18 cellular contexts compared by ENCODE assay signal in genomic region chr6:156449569-156449968, GRCh38.
DNase-seq lines count a peak whose midpoint lies in the region; ATAC-seq, FAIRE-seq and TF ChIP-seq lines count a peak whose summit lies in the region.
"Had no signal": no experiment of that assay in that cellular context is flagged by ENCODE, and none has a peak within 500 bp of the region (broad histone marks: within the 10 kb centered on the region; RNA-seq: fewer than 3 reads in every experiment).

No MANE protein-coding gene starts in this region.

- no peaks in the 10 kb centered on the region for H3K27me3 Mint-ChIP-seq in activated naive CD8-positive, alpha-beta T cell treated with anti-CD3 and anti-CD28 coated beads, Interleukin-2, amount 50 U/mL, for 24 hours

- no peak for ATAC-seq in activated naive CD8-positive, alpha-beta T cell treated with anti-CD3 and anti-CD28 coated beads, Interleukin-2, amount 50 U/mL, for 24 hours
- ATAC-seq: HCT116 had no signal

- H3K27ac Mint-ChIP-seq in activated naive CD8-positive, alpha-beta T cell treated with anti-CD3 and anti-CD28 coated beads, Interleukin-2, amount 50 U/mL, for 24 hours = no peak overlapping the region

- no peaks in the 10 kb centered on the region for H3K9me3 ChIP-seq in esophagus (ENCODE audit: control insufficient read depth in 2 of 2, insufficient read depth in 1 of 2, low read depth in 1 of 2, low read length in 1 of 2)
- H3K9me3 ChIP-seq in small intestine (ENCODE audit: control insufficient read depth, low read depth) = no peaks in the 10 kb centered on the region
- H3K9me3 ChIP-seq: Peyer's patch had no signal

- no peaks in the 10 kb centered on the region for H3K4me1 Mint-ChIP-seq in activated naive CD8-positive, alpha-beta T cell treated with anti-CD3 and anti-CD28 coated beads, Interleukin-2, amount 50 U/mL, for 24 hours

- peak overlapping the region; percentile 90 to 96 for H3K27ac ChIP-seq in esophagus (ENCODE audit: low read depth in 2 of 2, low read length in 1 of 2)
- no peak overlapping the region for H3K27ac ChIP-seq in small intestine (ENCODE audit: low read depth in 1 of 2, low read length in 1 of 2)
- H3K27ac ChIP-seq: Peyer's patch had no signal

- H3K36me3 Mint-ChIP-seq in activated naive CD8-positive, alpha-beta T cell treated with anti-CD3 and anti-CD28 coated beads, Interleukin-2, amount 50 U/mL, for 24 hours (ENCODE audit: low read depth) = no peaks in the 10 kb centered on the region

- WGBS in esophagus, 2 donors = 63 to 67% methylated on average over 3 of the region's 3 CpGs
- whole genome bisulfite sequencing in small intestine, 3 donors = 73 to 84% (median 79%) methylated on average over 3 of the region's 3 CpGs

- H3K4me3 ChIP-seq in esophagus (ENCODE audit: low read depth in 1 of 2, low read length in 2 of 2) (peak overlapping the region in 1 of 2 donors; percentile 19), small intestine (ENCODE audit: low read depth in 1 of 2, low read length in 2 of 2) (no peak overlapping the region)
- H3K4me3 ChIP-seq: Peyer's patch had no signal

- FAIRE-seq in small intestine (lab: Jason Lieb, UNC) = no peak
- FAIRE-seq: GM12891, GM19239, HTR-8/SVneo had no signal

- CTCF ChIA-PET in GM10248 (lab: Yijun Ruan, JAX) = interaction anchor here (1.2 to 1.7 kb wide), 2 partner anchors 12 to 26 kb away, joined by 3 to 6 read pairs; no protein-coding TSS in a partner anchor

- H3K27me3 ChIP-seq in esophagus (ENCODE audit: control insufficient read depth in 1 of 2, insufficient read depth in 2 of 2, low read length in 2 of 2) (no peaks in the 10 kb centered on the region), small intestine (ENCODE audit: control insufficient read depth in 2 of 2, insufficient read depth in 2 of 2, low read length in 2 of 2) (no peaks in the 10 kb centered on the region)
- H3K27me3 ChIP-seq: Peyer's patch had no signal

- H3K4me1 ChIP-seq in esophagus (ENCODE audit: control insufficient read depth in 2 of 2, insufficient read depth in 2 of 2, low read length in 1 of 2) (peaks cover 0 to 2% of the 10 kb centered on the region in 2 donors), small intestine (ENCODE audit: control insufficient read depth in 2 of 2, insufficient read depth in 1 of 2, low read depth in 1 of 2, low read length in 1 of 2) (no peaks in the 10 kb centered on the region)
- H3K4me1 ChIP-seq: Peyer's patch had no signal

- H3K4me3 Mint-ChIP-seq in activated naive CD8-positive, alpha-beta T cell treated with anti-CD3 and anti-CD28 coated beads, Interleukin-2, amount 50 U/mL, for 24 hours = no peak overlapping the region

- H3K36me3 ChIP-seq in esophagus (ENCODE audit: control insufficient read depth in 2 of 2, insufficient read depth in 2 of 2, low read length in 1 of 2) (no peaks in the 10 kb centered on the region), small intestine (ENCODE audit: control insufficient read depth in 2 of 2, insufficient read depth in 2 of 2, low read length in 2 of 2) (no peaks in the 10 kb centered on the region)
- H3K36me3 ChIP-seq: Peyer's patch had no signal

- peaks cover 4% of the 10 kb centered on the region for H3K9me3 Mint-ChIP-seq in activated naive CD8-positive, alpha-beta T cell treated with anti-CD3 and anti-CD28 coated beads, Interleukin-2, amount 50 U/mL, for 24 hours

- DNase-seq in NCI-H2171 treated with DMSO at 0.1 percent for 48 hours (lab: John Stamatoyannopoulos, UW) = peak; percentile 23
- DNase-seq in NCI-H2171 (lab: John Stamatoyannopoulos, UW) = no peak
- peak; percentile 24 for DNase-seq in NCI-H69 (lab: John Stamatoyannopoulos, UW)
- DNase-seq in small intestine = peak; percentile 2
- DNase-seq in SIG-M5 (lab: John Stamatoyannopoulos, UW) = no peak
- DNase-seq in GM10248 (ENCODE audit: extremely low spot score) = no peak
- DNase-seq in activated naive CD8-positive, alpha-beta T cell treated with anti-CD3 and anti-CD28 coated beads, Interleukin-2, amount 50 U/mL, for 24 hours = no peak
- DNase-seq: 8988T, DMS53, MV-4-11, NCI-H1417 treated with DMSO at 0.1 percent for 48 hours, NCI-H226, Peyer's patch had no signal

- no peak for TF ChIP-seq CTCF in GM10248 (IDR thresholded peaks at IDR 0.05; ENCODE audit: control extremely low read depth, extremely low read depth, low read depth, missing control alignments)

- POLR2A ChIA-PET in GM10248 (lab: Yijun Ruan, JAX) = no interaction called here

Comparison
In these comparisons a context has a peak if more than half of its experiments do, and no peak if none do; other contexts are left out.
1. DNase-seq: peak in NCI-H2171 treated with DMSO at 0.1 percent for 48 hours (single experiment), NCI-H69 (single experiment) and small intestine (single experiment); none in NCI-H2171 (single experiment), SIG-M5 (single experiment), GM10248 (single experiment) and activated naive CD8-positive, alpha-beta T cell treated with anti-CD3 and anti-CD28 coated beads, Interleukin-2, amount 50 U/mL, for 24 hours (single experiment).
2. H3K27ac ChIP-seq: peak in esophagus (2 of 2); none in small intestine (0 of 2).